ENCODE assay signal across 8 cellular contexts in genomic region chr20:25310268-25310920, GRCh38.
DNase-seq lines count a peak whose midpoint lies in the region; ATAC-seq and TF ChIP-seq lines count a peak whose summit lies in the region.

No MANE protein-coding gene starts in this region.

- H3F3A ChIP-seq in PC-9 (ENCODE audit: insufficient read depth, low read depth) = peaks cover 15% of the 10 kb centered on the region; the same call in 1 of the 2 replicates

- BruUV-seq in PC-9 (replicated peaks; lab: Mats Ljungman, UMichigan) = no TSS peak

- H3K9me3 Mint-ChIP-seq in activated naive CD8-positive, alpha-beta T cell treated with anti-CD3 and anti-CD28 coated beads for 36 hours = no peaks in the 10 kb centered on the region

- TF ChIP-seq CTCF in PC-9 (conservative IDR thresholded peaks at IDR 0.05) = peak; percentile 68
- TF ChIP-seq CTCF in left ventricle myocardium inferior (IDR thresholded peaks at IDR 0.05; ENCODE audit: borderline replicate concordance) = peak; percentile 45

- no peaks in the 10 kb centered on the region for H3K79me2 ChIP-seq in PC-9 (ENCODE audit: low read depth)

- intact Hi-C loops in PC-9 (cut with micrococcal nuclease; ENCODE audit: unreplicated experiment) = loop anchor here (1.0 to 2.0 kb wide), 4 partner anchors 56 to 318 kb away; partner anchors contain the start of genes ABHD12 and APMAP
- intact Hi-C loops in left ventricle myocardium inferior (cut with micrococcal nuclease) = loop anchor here (10.0 kb wide), 1 partner anchor 64 kb away; no protein-coding TSS in a partner anchor
- intact Hi-C loops in sciatic nerve (cut with DNase I) = no loop called here

- H4K20me1 ChIP-seq in PC-9 (ENCODE audit: insufficient read depth) = no peaks in the 10 kb centered on the region

- peaks cover 26% of the 10 kb centered on the region for H3K4me1 Mint-ChIP-seq in activated naive CD8-positive, alpha-beta T cell treated with anti-CD3 and anti-CD28 coated beads for 36 hours

- POLR2A ChIA-PET in PC-9 (lab: Charles Lee; ENCODE audit: unreplicated experiment) = no interaction called here

- H3K27ac ChIP-seq in PC-9 (peak overlapping the region; percentile 80), left ventricle myocardium inferior (replicated peaks) (peak overlapping the region; percentile 52)

- DNase-seq in DMS153 (lab: John Stamatoyannopoulos, UW) = peak; percentile 75
- peak; percentile 71 to 91 for DNase-seq in PC-9
- peak; percentile 66 for DNase-seq in activated naive CD8-positive, alpha-beta T cell treated with anti-CD3 and anti-CD28 coated beads for 36 hours
- no peak for DNase-seq in left ventricle myocardium inferior
- DNase-seq in sciatic nerve (ENCODE audit: low spot score) = peak; percentile 73
- DNase-seq in NCI-H446 (lab: John Stamatoyannopoulos, UW) = no peak

- H3K36me3 ChIP-seq in PC-9 (ENCODE audit: low read depth) (no peaks in the 10 kb centered on the region), left ventricle myocardium inferior (peaks cover 16% of the 10 kb centered on the region)

- ATAC-seq in GM19455 (IDR thresholded peaks at IDR 0.05; ENCODE audit: unreplicated experiment) = peak; percentile 86
- ATAC-seq in HG03521 (IDR thresholded peaks at IDR 0.05; ENCODE audit: unreplicated experiment) = peak; percentile 89
- ATAC-seq in sciatic nerve = peak; percentile 95

- H3K4me1 ChIP-seq in PC-9 (replicated peaks; ENCODE audit: insufficient read depth) (peaks cover 43% of the 10 kb centered on the region), left ventricle myocardium inferior (peaks cover 29% of the 10 kb centered on the region)

- H3K4me3 ChIP-seq in PC-9 = peak overlapping the region; percentile 39; the same call in 1 of the 2 replicates
- peak overlapping the region; percentile 24 for H3K4me3 ChIP-seq in left ventricle myocardium inferior

- peak overlapping the region; percentile 93 for H3K27ac Mint-ChIP-seq in activated naive CD8-positive, alpha-beta T cell treated with anti-CD3 and anti-CD28 coated beads for 36 hours

- peak overlapping the region; percentile 77 for H3K4me2 ChIP-seq in PC-9

- H3K9me3 ChIP-seq in PC-9 (ENCODE audit: insufficient read depth, low read depth) = no peaks in the 10 kb centered on the region
- no peaks in the 10 kb centered on the region for H3K9me3 ChIP-seq in left ventricle myocardium inferior (replicated peaks)

- peak overlapping the region; percentile 72 for H3K4me3 Mint-ChIP-seq in activated naive CD8-positive, alpha-beta T cell treated with anti-CD3 and anti-CD28 coated beads for 36 hours

- H3K27me3 ChIP-seq in PC-9 (ENCODE audit: insufficient read depth, low read depth) (no peaks in the 10 kb centered on the region), left ventricle myocardium inferior (ENCODE audit: low read depth) (no peaks in the 10 kb centered on the region)

- H3K9me2 ChIP-seq in PC-9 (ENCODE audit: insufficient read depth) = no peaks in the 10 kb centered on the region

- H2AFZ ChIP-seq in PC-9 = no peak overlapping the region

- no peaks in the 10 kb centered on the region for H3K27me3 Mint-ChIP-seq in activated naive CD8-positive, alpha-beta T cell treated with anti-CD3 and anti-CD28 coated beads for 36 hours

- CTCF ChIA-PET in PC-9 (lab: Charles Lee) = interaction anchor here (0.6 to 1.3 kb wide), 3 partner anchors 88 to 317 kb away, joined by 3 to 4 read pairs (median 3); no protein-coding TSS in a partner anchor

- peaks cover 10% of the 10 kb centered on the region for H3K36me3 Mint-ChIP-seq in activated naive CD8-positive, alpha-beta T cell treated with anti-CD3 and anti-CD28 coated beads for 36 hours

Comparison
In these comparisons a context has a peak if more than half of its experiments do, and no peak if none do; other contexts are left out.
1. DNase-seq: peak in DMS153 (single experiment), PC-9 (2 of 2), activated naive CD8-positive, alpha-beta T cell treated with anti-CD3 and anti-CD28 coated beads for 36 hours (single experiment) and sciatic nerve (single experiment); none in left ventricle myocardium inferior (single experiment) and NCI-H446 (0 of 2).
2. Peak in every context shown above with its lines, with median percentiles within 50 percentile points of each other: ATAC-seq.